1 cellular context compared by ENCODE assay signal in genomic region chr9:122095010-122095767, GRCh38.
TF ChIP-seq lines count a peak whose summit lies in the region.

No MANE protein-coding gene starts in this region.

TF ChIP-seq in A549, 52 proteins besides CTCF, POLR2A, EP300 and RAD21 (continued from another document):
- TF ChIP-seq REST (IDR thresholded peaks at IDR 0.05) (peak; percentile 74), FOXS1 (CRISPR knock-in tag; IDR thresholded peaks at IDR 0.05) (no peak)
